In the genomic region with DNA sequence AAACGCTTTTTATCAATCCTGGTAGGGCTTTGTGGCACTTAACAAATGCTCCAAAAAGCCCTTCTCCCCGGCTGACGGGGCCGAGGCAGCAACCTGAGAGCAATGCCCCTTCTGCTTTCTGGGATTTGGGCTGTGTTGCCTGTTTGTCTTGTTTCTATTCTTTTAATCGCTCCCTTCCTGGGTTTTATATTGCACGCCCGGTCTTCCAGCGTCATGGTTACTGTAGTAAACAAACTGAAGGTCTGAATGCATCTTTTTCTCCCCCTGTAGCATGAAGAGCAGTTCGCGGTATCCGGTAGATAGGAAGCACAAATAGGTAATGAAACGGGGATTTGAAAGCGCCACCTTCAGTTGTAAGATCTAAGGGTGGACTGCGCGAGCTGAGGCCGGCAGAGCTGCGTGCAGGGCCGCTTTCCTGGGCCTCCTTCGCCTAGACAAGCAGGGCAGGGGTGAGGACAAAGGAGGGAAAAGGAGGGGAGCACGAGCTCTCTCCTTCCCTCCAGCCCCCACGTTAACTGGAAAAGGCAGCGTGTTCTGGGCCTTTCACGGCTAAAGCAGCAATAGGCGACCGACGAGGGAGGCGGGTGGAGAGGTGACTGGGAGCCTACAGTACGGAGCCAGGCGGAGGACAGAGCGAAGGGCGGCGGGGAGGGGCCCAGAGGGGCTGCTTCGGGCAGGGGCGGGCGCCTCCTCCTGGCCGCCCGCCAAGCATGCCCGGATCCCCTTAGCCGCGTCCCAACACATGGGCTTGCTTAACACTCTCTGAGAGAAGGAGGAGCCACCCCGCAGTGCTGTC, we compare ENCODE assay signal across 8 cellular contexts. TPM values are rescaled to one million over a fixed set of nuclear protein-coding genes. Genes with fewer than 3 reads are reported as not detected.
DNase-seq lines count a peak whose midpoint lies in the region; ATAC-seq and TF ChIP-seq lines count a peak whose summit lies in the region.

No MANE protein-coding gene starts in this region.

- H2AFZ ChIP-seq in GM23338, result peak overlapping the region; percentile 97

- H3K4me3 ChIP-seq in GM12865 (ENCODE audit: low read depth, low read length) (peak overlapping the region; percentile 57), GM23338 (peak overlapping the region; percentile 59), fibroblast of villous mesenchyme (ENCODE audit: low read depth, low read length) (peak overlapping the region; percentile 38), tibial nerve (peak overlapping the region; percentile 24 to 52 (median 38))

- TF ChIP-seq CTCF in GM12865 (IDR thresholded peaks at IDR 0.05; ENCODE audit: insufficient read depth, low read depth, low read length, missing control alignments) (peak; percentile 57), GM23338 (conservative IDR thresholded peaks at IDR 0.05; ENCODE audit: low read depth in 2 of 2) (peak; percentile 64 to 66), fibroblast of villous mesenchyme (IDR thresholded peaks at IDR 0.05; ENCODE audit: insufficient read depth, low read depth, low read length) (no peak), nephron (IDR thresholded peaks at IDR 0.05; ENCODE audit: unreplicated experiment in 3 of 3) (no peak), tibial nerve (IDR thresholded peaks at IDR 0.05) (no peak)

- H3K79me2 ChIP-seq in GM23338 (replicated peaks; ENCODE audit: insufficient read depth), result no peaks in the 10 kb centered on the region

- H3K36me3 ChIP-seq in GM23338 (ENCODE audit: insufficient read depth) (no peaks in the 10 kb centered on the region), tibial nerve (no peaks in the 10 kb centered on the region)

- WGBS in tibial nerve, 2 donors, result 1 to 10% methylated on average over 39 to 41 of the region's 41 CpGs

- H3K27ac ChIP-seq in GM23338 (ENCODE audit: low read depth) (peak overlapping the region; percentile 92), tibial nerve (peak overlapping the region in 3 of 4 donors; percentile 9 to 78 (median 73))

- H3K27me3 Mint-ChIP-seq in GM23338 (ENCODE audit: insufficient read depth, low read depth, poor library complexity) (peaks cover 11% of the 10 kb centered on the region), nephron (ENCODE audit: low read depth) (no peaks in the 10 kb centered on the region)

- H3K27ac Mint-ChIP-seq in GM23338, result peak overlapping the region; percentile 75
- H3K27ac Mint-ChIP-seq in nephron, result peak overlapping the region; percentile 79 to 93 (median 84)

- H3K9me2 ChIP-seq in GM23338 (ENCODE audit: insufficient read depth), result peaks cover 6% of the 10 kb centered on the region

- TF ChIP-seq EP300 in tibial nerve (IDR thresholded peaks at IDR 0.05), result no peak

- peak overlapping the region; percentile 71 for H3K4me3 Mint-ChIP-seq in GM23338
- peak overlapping the region; percentile 69 to 78 (median 76) for H3K4me3 Mint-ChIP-seq in nephron

- H3K4me1 Mint-ChIP-seq in GM23338, result peaks cover 70% of the 10 kb centered on the region
- peaks cover 35% of the 10 kb centered on the region for H3K4me1 Mint-ChIP-seq in nephron

- ATAC-seq in GM23338, result peak; percentile 96

- DNase-seq in GM12865 (ENCODE audit: low read depth) (peak; percentile 83), GM23338 (ENCODE audit: low spot score) (peak; percentile 92), NCI-H1436 treated with DMSO at 0.1 percent for 48 hours (lab: John Stamatoyannopoulos, UW) (peak; percentile 36), fibroblast of villous mesenchyme (ENCODE audit: low read depth) (peak; percentile 78), tibial nerve (ENCODE audit: low spot score in 2 of 2) (peak; percentile 17 to 25)
- DNase-seq in activated CD8-positive, alpha-beta memory T cell treated with anti-CD3 and anti-CD28 coated beads, Interleukin-2, amount 50 U/mL, for 4 hours, result peak; percentile 20
- no peak for DNase-seq in effector CD8-positive, alpha-beta T cell (lab: John Stamatoyannopoulos, UW)

- no peaks in the 10 kb centered on the region for H3K9me3 ChIP-seq in tibial nerve

- H3F3A ChIP-seq in GM23338 (replicated peaks; ENCODE audit: low read depth), result no peaks in the 10 kb centered on the region; the same call in 1 of the 2 replicates

- peak overlapping the region; percentile 79 for H3K4me2 ChIP-seq in GM23338

- TF ChIP-seq POLR2A in tibial nerve (IDR thresholded peaks at IDR 0.05), result no peak

- H3K36me3 Mint-ChIP-seq in GM23338 (ENCODE audit: low read depth) (no peaks in the 10 kb centered on the region; the same call in 2 of the 3 replicates), nephron (ENCODE audit: low read depth) (no peaks in the 10 kb centered on the region)

- H3K27me3 ChIP-seq in GM23338 (ENCODE audit: insufficient read depth), result no peaks in the 10 kb centered on the region
- no peaks in the 10 kb centered on the region for H3K27me3 ChIP-seq in tibial nerve

- H3K4me1 ChIP-seq in GM23338 (ENCODE audit: insufficient read depth), result peaks cover 44% of the 10 kb centered on the region
- H3K4me1 ChIP-seq in tibial nerve, result peaks cover 0 to 20% (median 15%) of the 10 kb centered on the region in 4 donors

- no peaks in the 10 kb centered on the region for H4K20me1 ChIP-seq in GM23338 (replicated peaks; ENCODE audit: insufficient read depth)

- H3K9me3 Mint-ChIP-seq in GM23338 (no peaks in the 10 kb centered on the region), nephron (no peaks in the 10 kb centered on the region)

TF ChIP-seq in GM23338, 12 proteins besides CTCF, POLR2A, EP300 and RAD21:
- peak; percentile 80; the same call in 1 of the 2 replicates for TF ChIP-seq POLR2AphosphoS5 (IDR thresholded peaks at IDR 0.05; ENCODE audit: low read depth)
- TF ChIP-seq STAT1 (IDR thresholded peaks at IDR 0.05; ENCODE audit: unreplicated experiment), result no peak
- TF ChIP-seq JUNB (IDR thresholded peaks at IDR 0.05; ENCODE audit: unreplicated experiment), result no peak
- 0 out of 2 replicates have a peak, but pooled peaks have one; percentile 7 for TF ChIP-seq CREB1 (CRISPR knock-in tag; IDR thresholded peaks at IDR 0.05; ENCODE audit: low read depth)
- TF ChIP-seq EZH2 (IDR thresholded peaks at IDR 0.05; ENCODE audit: low read depth, unreplicated experiment), result no peak

RNA-seq across cellular contexts. Expression of a gene that starts 49.3 kb away (rescaled TPM):
- not detected in 2 replicates for total RNA-seq in GM23338 (2014; rRNA removed; shearing (Covaris generic))
- polyA plus RNA-seq in GM23338 (2016; fragmentation: Nextera tagmentation; extraction: Ambion mirVana), result not detected in 2 replicates
- total RNA-seq in fibroblast of villous mesenchyme (under 0.01 TPM in 2 replicates), tibial nerve (10 to 100 TPM in 1 of 4 donors, 1 to 10 TPM in 3; 3.3 to 10.6 (median 5.2) TPM)

Comparison
In these comparisons a context has a peak if more than half of its experiments do, and no peak if none do; other contexts are left out.
1. CTCF ChIP-seq: peak in GM12865 (single experiment) and GM23338 (2 of 2); none in fibroblast of villous mesenchyme (single experiment), nephron (0 of 3) and tibial nerve (0 of 5).
2. Peak in every context shown above with its lines, with median percentiles within 50 percentile points of each other: H3K4me3 ChIP-seq.